Comparison of ENCODE assay signal across 15 cellular contexts in the genomic region with DNA sequence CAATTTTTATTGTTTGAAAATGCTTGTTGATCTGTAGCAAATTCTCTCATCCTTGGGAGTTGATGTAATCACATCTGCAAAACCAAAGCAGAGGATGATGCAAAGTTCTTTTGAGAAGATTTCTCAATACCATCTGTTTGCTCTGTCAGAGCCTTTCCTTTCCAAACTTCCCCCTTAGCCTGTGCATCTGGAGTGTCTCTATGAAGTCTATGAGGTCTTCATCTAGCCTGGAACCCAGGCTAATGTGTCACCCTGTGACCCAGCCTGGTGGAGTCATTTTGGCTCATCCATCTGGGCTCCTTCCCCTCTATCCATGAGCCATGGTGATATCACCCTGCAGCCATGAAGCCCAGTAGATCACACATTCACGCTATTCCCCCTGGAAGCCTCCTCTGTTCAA.
DNase-seq lines count a peak whose midpoint lies in the region; ATAC-seq and TF ChIP-seq lines count a peak whose summit lies in the region.
"Had no signal": no experiment of that assay in that cellular context is flagged by ENCODE, and none has a peak within 500 bp of the region (broad histone marks: within the 10 kb centered on the region; RNA-seq: fewer than 3 reads in every experiment).

No MANE protein-coding gene starts in this region.

- DNase-seq in HT1080 (ENCODE audit: low read depth): peak; percentile 67
- DNase-seq in amniotic epithelial cell (ENCODE audit: low read depth): peak; percentile 92
- DNase-seq in glomerular visceral epithelial cell (ENCODE audit: extremely low spot score): peak; percentile 15
- no peak for DNase-seq in SHP77 (lab: John Stamatoyannopoulos, UW)
- DNase-seq in stimulated activated naive CD8-positive, alpha-beta T cell treated with anti-CD3 and anti-CD28 coated beads, Interleukin-15, amount 100 ng/mL, for 72 hours: no peak
- no peak for DNase-seq in dorsolateral prefrontal cortex
- DNase-seq: activated T-cell treated with anti-CD3 and anti-CD28 coated beads, Interleukin-2, amount 50 U/mL, for 1 hour; MM.1S; upper lobe of left lung had no signal

- H3K9me3 Mint-ChIP-seq in stimulated activated naive CD8-positive, alpha-beta T cell treated with anti-CD3 and anti-CD28 coated beads, Interleukin-15, amount 100 ng/mL, for 72 hours: peaks cover 9 to 23% of the 10 kb centered on the region in 2 donors
- H3K9me3 Mint-ChIP-seq: natural killer cell treated with Interleukin-12 subunit alpha and Interleukin-12 subunit beta and Interleukin-15 and Interleukin-18, amount 100 ng/mL, for 72 hours had no signal

- peaks cover 50% of the 10 kb centered on the region for H3K4me1 ChIP-seq in ACC112 (ENCODE audit: control insufficient read depth, insufficient read depth, low read length, unreplicated experiment)
- H3K4me1 ChIP-seq: A549 had no signal

- no peak for ATAC-seq in HG03571 (IDR thresholded peaks at IDR 0.05; ENCODE audit: unreplicated experiment)
- no peak for ATAC-seq in stimulated activated naive CD8-positive, alpha-beta T cell treated with anti-CD3 and anti-CD28 coated beads, Interleukin-15, amount 100 ng/mL, for 72 hours
- ATAC-seq: A549; natural killer cell treated with Interleukin-12 subunit alpha and Interleukin-12 subunit beta and Interleukin-15 and Interleukin-18, amount 100 ng/mL, for 72 hours; WTC11 had no signal

- H3K36me3 ChIP-seq in ACC112 (ENCODE audit: insufficient read depth, low read length): peaks cover 41% of the 10 kb centered on the region
- H3K36me3 ChIP-seq: upper lobe of left lung had no signal

- intact Hi-C loops in dorsolateral prefrontal cortex (cut with DNase I): no loop called here

- H3K79me2 ChIP-seq in ACC112 (ENCODE audit: control insufficient read depth, insufficient read depth, low read length, unreplicated experiment): peaks cover 18% of the 10 kb centered on the region

- no peak overlapping the region for H3K27ac Mint-ChIP-seq in stimulated activated naive CD8-positive, alpha-beta T cell treated with anti-CD3 and anti-CD28 coated beads, Interleukin-15, amount 100 ng/mL, for 72 hours
- H3K27ac Mint-ChIP-seq: natural killer cell treated with Interleukin-12 subunit alpha and Interleukin-12 subunit beta and Interleukin-15 and Interleukin-18, amount 100 ng/mL, for 72 hours; WTC11 had no signal

- peaks cover 46% of the 10 kb centered on the region for H3K27me3 Mint-ChIP-seq in stimulated activated naive CD8-positive, alpha-beta T cell treated with anti-CD3 and anti-CD28 coated beads, Interleukin-15, amount 100 ng/mL, for 72 hours

- H3K4me3 ChIP-seq in ACC112 (ENCODE audit: low read depth, low read length) (no peak overlapping the region), dorsolateral prefrontal cortex (no peak overlapping the region)
- H3K4me3 ChIP-seq: A549, smooth muscle cell, upper lobe of left lung had no signal

- H3K4me1 Mint-ChIP-seq in stimulated activated naive CD8-positive, alpha-beta T cell treated with anti-CD3 and anti-CD28 coated beads, Interleukin-15, amount 100 ng/mL, for 72 hours: no peaks in the 10 kb centered on the region

- peak overlapping the region; percentile 72 for H3K27ac ChIP-seq in ACC112 (ENCODE audit: low read depth, low read length)
- H3K27ac ChIP-seq in dorsolateral prefrontal cortex: no peak overlapping the region
- H3K27ac ChIP-seq: A549, upper lobe of left lung had no signal

- H3K4me3 Mint-ChIP-seq in stimulated activated naive CD8-positive, alpha-beta T cell treated with anti-CD3 and anti-CD28 coated beads, Interleukin-15, amount 100 ng/mL, for 72 hours: no peak overlapping the region
- H3K4me3 Mint-ChIP-seq: natural killer cell treated with Interleukin-12 subunit alpha and Interleukin-12 subunit beta and Interleukin-15 and Interleukin-18, amount 100 ng/mL, for 72 hours; WTC11 had no signal

- no peaks in the 10 kb centered on the region for H3K27me3 ChIP-seq in ACC112 (ENCODE audit: insufficient read depth, low read length)
- H3K27me3 ChIP-seq in dorsolateral prefrontal cortex: no peaks in the 10 kb centered on the region
- H3K27me3 ChIP-seq: upper lobe of left lung had no signal

- no peak for TF ChIP-seq CTCF in dorsolateral prefrontal cortex (IDR thresholded peaks at IDR 0.05 in 54 of 56, conservative IDR thresholded peaks at IDR 0.05 in 2 of 56; ENCODE audit: low read depth in 1 of 56, partially characterized antibody in 56 of 56)

- H2AFZ ChIP-seq in ACC112 (ENCODE audit: low read length, unreplicated experiment): no peak overlapping the region

Comparison
In these comparisons a context has a peak if more than half of its experiments do, and no peak if none do; other contexts are left out.
1. DNase-seq: peak in HT1080 (single experiment), amniotic epithelial cell (single experiment) and glomerular visceral epithelial cell (single experiment); none in SHP77 (0 of 2), stimulated activated naive CD8-positive, alpha-beta T cell treated with anti-CD3 and anti-CD28 coated beads, Interleukin-15, amount 100 ng/mL, for 72 hours (0 of 2) and dorsolateral prefrontal cortex (0 of 10).